1 cellular context compared by ENCODE assay signal in the genomic region with DNA sequence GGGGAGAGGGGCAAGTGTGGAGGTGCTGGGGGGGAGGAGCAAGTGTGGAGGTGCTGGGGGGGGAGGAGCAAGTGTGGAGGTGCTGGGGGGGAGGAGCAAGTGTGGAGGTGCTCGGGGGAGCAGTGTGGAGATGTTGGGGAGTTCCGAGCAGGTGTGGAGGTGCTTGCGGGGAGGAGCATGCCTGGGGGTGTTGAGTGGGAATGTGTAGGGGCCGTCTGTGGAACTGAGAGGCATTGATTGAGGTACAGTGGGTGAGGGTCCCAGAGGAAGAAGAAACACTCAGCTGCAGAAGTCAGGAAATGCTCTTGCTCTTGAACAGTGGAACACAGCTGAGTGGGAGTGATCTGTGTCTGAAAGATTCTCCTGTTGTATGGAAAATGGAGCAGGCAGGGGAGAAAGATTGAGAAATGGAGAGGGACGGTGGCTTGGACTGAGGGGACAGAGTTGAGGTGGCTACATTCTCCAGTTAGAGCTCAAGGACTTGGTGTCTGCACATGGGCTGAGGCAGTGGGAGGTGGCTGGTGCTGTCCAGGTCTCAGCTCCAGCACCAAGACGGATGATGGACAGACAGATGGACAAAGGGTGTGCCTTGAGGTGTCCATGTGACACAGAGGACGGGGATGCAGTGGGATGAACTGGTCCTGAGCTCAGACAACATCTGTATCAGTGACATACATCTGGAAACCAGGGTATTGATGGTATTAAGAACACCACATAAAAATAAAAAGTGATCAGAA.
A peak's percentile ranks its signal among the peaks of the same experiment; 100 is the strongest.
TF ChIP-seq lines count a peak whose summit lies in the region.

No MANE protein-coding gene starts in this region.

TF ChIP-seq in K562, 482 proteins besides CTCF, POLR2A, EP300 and RAD21:
- TF ChIP-seq, protein P1, sequence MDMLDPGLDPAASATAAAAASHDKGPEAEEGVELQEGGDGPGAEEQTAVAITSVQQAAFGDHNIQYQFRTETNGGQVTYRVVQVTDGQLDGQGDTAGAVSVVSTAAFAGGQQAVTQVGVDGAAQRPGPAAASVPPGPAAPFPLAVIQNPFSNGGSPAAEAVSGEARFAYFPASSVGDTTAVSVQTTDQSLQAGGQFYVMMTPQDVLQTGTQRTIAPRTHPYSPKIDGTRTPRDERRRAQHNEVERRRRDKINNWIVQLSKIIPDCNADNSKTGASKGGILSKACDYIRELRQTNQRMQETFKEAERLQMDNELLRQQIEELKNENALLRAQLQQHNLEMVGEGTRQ (CRISPR knock-in tag; IDR thresholded peaks at IDR 0.05) = no peak
- 0 out of 2 replicates have a peak, but pooled peaks have one; percentile 25 for TF ChIP-seq EHMT2 (IDR thresholded peaks at IDR 0.05)
- TF ChIP-seq SRSF1 (IDR thresholded peaks at IDR 0.05; ENCODE audit: low read depth, low read length) = no peak
- TF ChIP-seq ZNF12 (CRISPR knock-in tag; IDR thresholded peaks at IDR 0.05) = no peak
- TF ChIP-seq MAFF (IDR thresholded peaks at IDR 0.05; ENCODE audit: low read length) = no peak
- no peak for TF ChIP-seq ZBTB49 (CRISPR knock-in tag; IDR thresholded peaks at IDR 0.05; ENCODE audit: borderline replicate concordance)
- TF ChIP-seq MEF2A (IDR thresholded peaks at IDR 0.05; ENCODE audit: control insufficient read depth, low read depth, low read length) = no peak
- TF ChIP-seq ZNF75A (CRISPR knock-in tag; IDR thresholded peaks at IDR 0.05) = no peak
- no peak for TF ChIP-seq ZFP30 (CRISPR knock-in tag; IDR thresholded peaks at IDR 0.05; ENCODE audit: borderline replicate concordance)
- TF ChIP-seq GABPA (tag; conservative IDR thresholded peaks at IDR 0.05; ENCODE audit: low read depth) = no peak
- TF ChIP-seq SUPT5H (IDR thresholded peaks at IDR 0.05) = 0 out of 2 replicates have a peak, but pooled peaks have one; percentile 43
- TF ChIP-seq ZNF324 (CRISPR knock-in tag; IDR thresholded peaks at IDR 0.05) = no peak
- peak; percentile 12; the same call in 1 of the 2 replicates for TF ChIP-seq POLR2G (IDR thresholded peaks at IDR 0.05; ENCODE audit: low read depth, low read length)
- TF ChIP-seq CBFB (CRISPR knock-in tag; IDR thresholded peaks at IDR 0.05) = no peak
- no peak for TF ChIP-seq SMAD4 (CRISPR knock-in tag; conservative IDR thresholded peaks at IDR 0.05)
- no peak for TF ChIP-seq SNIP1 (IDR thresholded peaks at IDR 0.05; ENCODE audit: low read depth)
- no peak for TF ChIP-seq XRCC3 (IDR thresholded peaks at IDR 0.05)
- no peak for TF ChIP-seq ZNF551 (CRISPR knock-in tag; IDR thresholded peaks at IDR 0.05)
- TF ChIP-seq NCOA1 (IDR thresholded peaks at IDR 0.05; ENCODE audit: low read depth) = no peak
- TF ChIP-seq, protein P2, sequence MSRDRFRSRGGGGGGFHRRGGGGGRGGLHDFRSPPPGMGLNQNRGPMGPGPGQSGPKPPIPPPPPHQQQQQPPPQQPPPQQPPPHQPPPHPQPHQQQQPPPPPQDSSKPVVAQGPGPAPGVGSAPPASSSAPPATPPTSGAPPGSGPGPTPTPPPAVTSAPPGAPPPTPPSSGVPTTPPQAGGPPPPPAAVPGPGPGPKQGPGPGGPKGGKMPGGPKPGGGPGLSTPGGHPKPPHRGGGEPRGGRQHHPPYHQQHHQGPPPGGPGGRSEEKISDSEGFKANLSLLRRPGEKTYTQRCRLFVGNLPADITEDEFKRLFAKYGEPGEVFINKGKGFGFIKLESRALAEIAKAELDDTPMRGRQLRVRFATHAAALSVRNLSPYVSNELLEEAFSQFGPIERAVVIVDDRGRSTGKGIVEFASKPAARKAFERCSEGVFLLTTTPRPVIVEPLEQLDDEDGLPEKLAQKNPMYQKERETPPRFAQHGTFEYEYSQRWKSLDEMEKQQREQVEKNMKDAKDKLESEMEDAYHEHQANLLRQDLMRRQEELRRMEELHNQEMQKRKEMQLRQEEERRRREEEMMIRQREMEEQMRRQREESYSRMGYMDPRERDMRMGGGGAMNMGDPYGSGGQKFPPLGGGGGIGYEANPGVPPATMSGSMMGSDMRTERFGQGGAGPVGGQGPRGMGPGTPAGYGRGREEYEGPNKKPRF (IDR thresholded peaks at IDR 0.05; ENCODE audit: low read depth, low read length) = no peak
- TF ChIP-seq ZNF584 (CRISPR knock-in tag; IDR thresholded peaks at IDR 0.05; ENCODE audit: low read depth) = no peak
- no peak for TF ChIP-seq ZNF830 (CRISPR knock-in tag; IDR thresholded peaks at IDR 0.05)
- no peak for TF ChIP-seq TRIM25 (IDR thresholded peaks at IDR 0.05; ENCODE audit: borderline replicate concordance)
- TF ChIP-seq, protein P3, sequence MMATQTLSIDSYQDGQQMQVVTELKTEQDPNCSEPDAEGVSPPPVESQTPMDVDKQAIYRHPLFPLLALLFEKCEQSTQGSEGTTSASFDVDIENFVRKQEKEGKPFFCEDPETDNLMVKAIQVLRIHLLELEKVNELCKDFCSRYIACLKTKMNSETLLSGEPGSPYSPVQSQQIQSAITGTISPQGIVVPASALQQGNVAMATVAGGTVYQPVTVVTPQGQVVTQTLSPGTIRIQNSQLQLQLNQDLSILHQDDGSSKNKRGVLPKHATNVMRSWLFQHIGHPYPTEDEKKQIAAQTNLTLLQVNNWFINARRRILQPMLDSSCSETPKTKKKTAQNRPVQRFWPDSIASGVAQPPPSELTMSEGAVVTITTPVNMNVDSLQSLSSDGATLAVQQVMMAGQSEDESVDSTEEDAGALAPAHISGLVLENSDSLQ (IDR thresholded peaks at IDR 0.05) = peak; percentile 72
- TF ChIP-seq, protein P4, sequence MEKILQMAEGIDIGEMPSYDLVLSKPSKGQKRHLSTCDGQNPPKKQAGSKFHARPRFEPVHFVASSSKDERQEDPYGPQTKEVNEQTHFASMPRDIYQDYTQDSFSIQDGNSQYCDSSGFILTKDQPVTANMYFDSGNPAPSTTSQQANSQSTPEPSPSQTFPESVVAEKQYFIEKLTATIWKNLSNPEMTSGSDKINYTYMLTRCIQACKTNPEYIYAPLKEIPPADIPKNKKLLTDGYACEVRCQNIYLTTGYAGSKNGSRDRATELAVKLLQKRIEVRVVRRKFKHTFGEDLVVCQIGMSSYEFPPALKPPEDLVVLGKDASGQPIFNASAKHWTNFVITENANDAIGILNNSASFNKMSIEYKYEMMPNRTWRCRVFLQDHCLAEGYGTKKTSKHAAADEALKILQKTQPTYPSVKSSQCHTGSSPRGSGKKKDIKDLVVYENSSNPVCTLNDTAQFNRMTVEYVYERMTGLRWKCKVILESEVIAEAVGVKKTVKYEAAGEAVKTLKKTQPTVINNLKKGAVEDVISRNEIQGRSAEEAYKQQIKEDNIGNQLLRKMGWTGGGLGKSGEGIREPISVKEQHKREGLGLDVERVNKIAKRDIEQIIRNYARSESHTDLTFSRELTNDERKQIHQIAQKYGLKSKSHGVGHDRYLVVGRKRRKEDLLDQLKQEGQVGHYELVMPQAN (IDR thresholded peaks at IDR 0.05; ENCODE audit: borderline replicate concordance) = no peak
- TF ChIP-seq ZNF740 (CRISPR knock-in tag; IDR thresholded peaks at IDR 0.05) = peak; percentile 44; the same call in 1 of the 2 replicates
- no peak for TF ChIP-seq ZNF740 (tag; IDR thresholded peaks at IDR 0.05)
- TF ChIP-seq MCM7 (IDR thresholded peaks at IDR 0.05) = no peak
- TF ChIP-seq NCOA4 (IDR thresholded peaks at IDR 0.05; ENCODE audit: partially characterized antibody) = no peak
- no peak for TF ChIP-seq YBX1 (IDR thresholded peaks at IDR 0.05)
- TF ChIP-seq ZNF699 (CRISPR knock-in tag; IDR thresholded peaks at IDR 0.05; ENCODE audit: insufficient replicate concordance) = no peak
- peak; percentile 14; the same call in 1 of the 2 replicates for TF ChIP-seq RAD51 (IDR thresholded peaks at IDR 0.05; ENCODE audit: borderline replicate concordance, low read depth)
- no peak for TF ChIP-seq ZNF583 (CRISPR knock-in tag; IDR thresholded peaks at IDR 0.05)
- TF ChIP-seq BHLHE40 (IDR thresholded peaks at IDR 0.05; ENCODE audit: low read length) = no peak
- TF ChIP-seq RUNX1 (IDR thresholded peaks at IDR 0.05; ENCODE audit: low read depth) = no peak
- no peak for TF ChIP-seq UBTF (IDR thresholded peaks at IDR 0.05; ENCODE audit: borderline replicate concordance in 1 of 2, low read depth in 2 of 2, low read length in 2 of 2)
- TF ChIP-seq CBFA2T3 (IDR thresholded peaks at IDR 0.05) = no peak
- no peak for TF ChIP-seq ZNF586 (CRISPR knock-in tag; conservative IDR thresholded peaks at IDR 0.05)
